In genomic region chr1:22611530-22611947, GRCh38 we compare ENCODE assay signal across 1 cellular context.
TF ChIP-seq lines count a peak whose summit lies in the region.

No MANE protein-coding gene starts in this region.

TF ChIP-seq in HepG2, 621 proteins besides CTCF, POLR2A, EP300 and RAD21 (continued from another document):
- 0 out of 2 replicates have a peak, but pooled peaks have one; percentile 78 for TF ChIP-seq ATF6 (CRISPR knock-in tag; conservative IDR thresholded peaks at IDR 0.05)
- TF ChIP-seq ZMYM4 (CRISPR knock-in tag; IDR thresholded peaks at IDR 0.05), result no peak
- TF ChIP-seq ZNF740 (CRISPR knock-in tag; IDR thresholded peaks at IDR 0.05), result no peak
- peak; percentile 46; the same call in 1 of the 2 replicates for TF ChIP-seq ZNF430 (CRISPR knock-in tag; IDR thresholded peaks at IDR 0.05)
- TF ChIP-seq MLXIP (CRISPR knock-in tag; IDR thresholded peaks at IDR 0.05; ENCODE audit: borderline replicate concordance), result 0 out of 2 replicates have a peak, but pooled peaks have one; percentile 42
- TF ChIP-seq ZNF142 (CRISPR knock-in tag; IDR thresholded peaks at IDR 0.05), result no peak
- TF ChIP-seq ZBTB4 (CRISPR knock-in tag; IDR thresholded peaks at IDR 0.05; ENCODE audit: borderline replicate concordance), result no peak
- TF ChIP-seq SRY (CRISPR knock-in tag; IDR thresholded peaks at IDR 0.05), result peak; percentile 86
- TF ChIP-seq SNAPC2 (CRISPR knock-in tag; IDR thresholded peaks at IDR 0.05), result no peak
- TF ChIP-seq ZNF781 (CRISPR knock-in tag; IDR thresholded peaks at IDR 0.05; ENCODE audit: borderline replicate concordance, not compliant biosample characterization), result peak; percentile 69
- peak; percentile 56; the same call in 1 of the 2 replicates for TF ChIP-seq HMGXB3 (CRISPR knock-in tag; IDR thresholded peaks at IDR 0.05; ENCODE audit: borderline replicate concordance)
- TF ChIP-seq MXD1 (CRISPR knock-in tag; IDR thresholded peaks at IDR 0.05), result no peak
- peak; percentile 24; the same call in 1 of the 2 replicates for TF ChIP-seq SALL2 (CRISPR knock-in tag; IDR thresholded peaks at IDR 0.05)
- 0 out of 2 replicates have a peak, but pooled peaks have one; percentile 32 for TF ChIP-seq RFXAP (CRISPR knock-in tag; IDR thresholded peaks at IDR 0.05; ENCODE audit: borderline replicate concordance)
- TF ChIP-seq ZBTB2 (CRISPR knock-in tag; IDR thresholded peaks at IDR 0.05; ENCODE audit: low read depth), result no peak
- TF ChIP-seq TSC22D2 (CRISPR knock-in tag; IDR thresholded peaks at IDR 0.05; ENCODE audit: borderline replicate concordance), result peak; percentile 97; the same call in 1 of the 2 replicates
- no peak for TF ChIP-seq POLR2G (IDR thresholded peaks at IDR 0.05; ENCODE audit: low read depth, low read length)
- TF ChIP-seq ZNF639 (CRISPR knock-in tag; conservative IDR thresholded peaks at IDR 0.05), result no peak
- no peak for TF ChIP-seq FOXA3 (CRISPR knock-in tag; IDR thresholded peaks at IDR 0.05)
- no peak for TF ChIP-seq ZNF737 (CRISPR knock-in tag; IDR thresholded peaks at IDR 0.05; ENCODE audit: borderline replicate concordance)
- peak; percentile 65; the same call in 1 of the 2 replicates for TF ChIP-seq MEIS2 (CRISPR knock-in tag; IDR thresholded peaks at IDR 0.05)
- no peak for TF ChIP-seq ZNF75D (CRISPR knock-in tag; IDR thresholded peaks at IDR 0.05; ENCODE audit: borderline replicate concordance)
- TF ChIP-seq AHR (CRISPR knock-in tag; IDR thresholded peaks at IDR 0.05), result 0 out of 2 replicates have a peak, but pooled peaks have one; percentile 82
